In genomic region chr16:31108794-31109558, GRCh38 we compare ENCODE assay signal across 8 cellular contexts. TPM values are rescaled to one million over a fixed set of nuclear protein-coding genes. Genes with fewer than 3 reads are reported as not detected.
DNase-seq lines count a peak whose midpoint lies in the region; ATAC-seq, FAIRE-seq and TF ChIP-seq lines count a peak whose summit lies in the region.

No MANE protein-coding gene starts in this region.

- FAIRE-seq in pancreas (lab: Jason Lieb, UNC): no peak

- H3K4me3 ChIP-seq in RWPE2 (ENCODE audit: severe bottlenecking) (peak overlapping the region; percentile 82), esophagus muscularis mucosa (peak overlapping the region; percentile 89 to 98 (median 91)), pancreas (peak overlapping the region; percentile 61 to 100 (median 97))

- H3K27me3 ChIP-seq in RWPE2 (ENCODE audit: insufficient read depth, poor library complexity, severe bottlenecking): no peaks in the 10 kb centered on the region
- no peaks in the 10 kb centered on the region for H3K27me3 ChIP-seq in esophagus muscularis mucosa
- no peaks in the 10 kb centered on the region for H3K27me3 ChIP-seq in pancreas

- H3K36me3 ChIP-seq in ES-I3 (ENCODE audit: insufficient read depth, low read length) (no peaks in the 10 kb centered on the region; the same call in 1 of the 2 replicates), RWPE2 (ENCODE audit: low read depth) (peaks cover 38% of the 10 kb centered on the region), esophagus muscularis mucosa (peaks cover 25 to 43% (median 40%) of the 10 kb centered on the region in 4 donors), pancreas (peaks cover 0 to 31% (median 0%) of the 10 kb centered on the region in 3 donors)

- peak overlapping the region; percentile 71; the same call in 1 of the 2 replicates for H3K9ac ChIP-seq in ES-I3 (ENCODE audit: low read depth, low read length)

- ATAC-seq in RWPE2 (ENCODE audit: low read depth) (peak; percentile 11; the same call in 2 of the 3 replicates), pancreas (peak in 2 of 4 donors; percentile 0 to 1), left lobe of liver (no peak)

- H3K27ac ChIP-seq in RWPE2 (ENCODE audit: poor library complexity, severe bottlenecking) (peak overlapping the region; percentile 42), esophagus muscularis mucosa (replicated peaks in 1 of 4) (peak overlapping the region; percentile 88 to 93 (median 91)), pancreas (peak overlapping the region; percentile 86 to 92 (median 91))

- 48% methylated on average over 37 of the region's 57 CpGs for WGBS in esophagus muscularis mucosa
- WGBS in pancreas, 2 donors: 32 to 38% methylated on average over 52 to 57 of the region's 57 CpGs

- TF ChIP-seq POLR2A in esophagus muscularis mucosa (IDR thresholded peaks at IDR 0.05; ENCODE audit: low read depth): no peak

- intact Hi-C loops in esophagus muscularis mucosa (cut with DNase I): loop anchor here (5.0 kb wide), 1 partner anchor 33 kb away; no protein-coding TSS in a partner anchor
- intact Hi-C loops in pancreas (cut with DNase I): no loop called here

- TF ChIP-seq EP300 in esophagus muscularis mucosa (IDR thresholded peaks at IDR 0.05): no peak

- no peaks in the 10 kb centered on the region for H3K4me1 ChIP-seq in ES-I3 (ENCODE audit: insufficient read depth, low read length)
- no peaks in the 10 kb centered on the region for H3K4me1 ChIP-seq in RWPE2 (ENCODE audit: insufficient read depth, poor library complexity, severe bottlenecking)
- H3K4me1 ChIP-seq in esophagus muscularis mucosa: peaks cover 29 to 44% (median 40%) of the 10 kb centered on the region in 4 donors
- peaks cover 13 to 28% (median 22%) of the 10 kb centered on the region in 3 donors for H3K4me1 ChIP-seq in pancreas

- TF ChIP-seq CTCF in RWPE2 (IDR thresholded peaks at IDR 0.05; ENCODE audit: poor library complexity, severe bottlenecking) (no peak), esophagus muscularis mucosa (IDR thresholded peaks at IDR 0.05) (no peak), pancreas (IDR thresholded peaks at IDR 0.05) (no peak)

- no peaks in the 10 kb centered on the region for H3K9me3 ChIP-seq in ES-I3 (ENCODE audit: control insufficient read depth, insufficient read depth, low read length)
- H3K9me3 ChIP-seq in RWPE2 (ENCODE audit: severe bottlenecking): no peaks in the 10 kb centered on the region
- H3K9me3 ChIP-seq in esophagus muscularis mucosa: no peaks in the 10 kb centered on the region
- no peaks in the 10 kb centered on the region for H3K9me3 ChIP-seq in pancreas

- peak; percentile 61 for DNase-seq in RWPE2 (ENCODE audit: low spot score)
- no peak for DNase-seq in esophagus muscularis mucosa (ENCODE audit: extremely low spot score)
- DNase-seq in pancreas: peak in 3 of 6 donors; percentile 31 to 59 (median 59)
- no peak for DNase-seq in NCI-H1105 treated with DMSO at 0.1 percent for 48 hours (lab: John Stamatoyannopoulos, UW)
- DNase-seq in NCI-H2171 (lab: John Stamatoyannopoulos, UW): no peak
- no peak for DNase-seq in activated effector memory CD4-positive, alpha-beta T cell treated with Interleukin-2 at 50 U/mL for 16 hours
- DNase-seq in left lobe of liver (ENCODE audit: low spot score): no peak

RNA-seq across cellular contexts. Expression of gene BCKDK, which starts 0.8 kb away (rescaled TPM):
- 10 to 100 TPM; 34.1 to 73.7 (median 51.4) TPM for total RNA-seq in esophagus muscularis mucosa
- total RNA-seq in pancreas: 10 to 100 TPM; 25.7 to 64.2 (median 37.0) TPM
- polyA plus RNA-seq in pancreas: 10 to 100 TPM; 27.4 to 30.7 TPM
- 42.7 TPM for total RNA-seq in left lobe of liver

RNA-seq across cellular contexts. Expression of gene KAT8, which starts 8.5 kb away (rescaled TPM):
- total RNA-seq in esophagus muscularis mucosa: 10 to 100 TPM; 61.0 to 83.4 (median 72.6) TPM
- 10 to 100 TPM; 31.5 to 40.7 (median 37.6) TPM for total RNA-seq in pancreas
- polyA plus RNA-seq in pancreas: 10 to 100 TPM; 56.0 to 71.7 TPM
- 27.0 TPM for total RNA-seq in left lobe of liver

RNA-seq across cellular contexts. Expression of gene VKORC1, which starts 14.4 kb away (rescaled TPM):
- total RNA-seq in esophagus muscularis mucosa: 100 to 1,000 TPM in 2 of 4 donors, 10 to 100 TPM in 2; 81.4 to 122 (median 108) TPM
- 10 to 100 TPM; 37.7 to 54.3 (median 49.7) TPM for total RNA-seq in pancreas
- polyA plus RNA-seq in pancreas: 10 to 100 TPM; 50.2 to 90.9 TPM
- total RNA-seq in left lobe of liver: 101 TPM

RNA-seq across cellular contexts. Expression of gene PRSS53, which starts 20.2 kb away (rescaled TPM):
- total RNA-seq in esophagus muscularis mucosa: 1 to 10 TPM in 3 of 4 donors, under 1 TPM in 1; 0.83 to 2.3 (median 1.2) TPM
- total RNA-seq in pancreas: 1 to 10 TPM in 5 of 6 donors, under 1 TPM in 1; 0.52 to 2.1 (median 1.3) TPM
- 1 to 10 TPM; 5.3 to 8.2 TPM for polyA plus RNA-seq in pancreas
- 4.4 TPM for total RNA-seq in left lobe of liver

RNA-seq across cellular contexts. Expression of gene PRSS8, which starts 26.6 kb away (rescaled TPM):
- total RNA-seq in esophagus muscularis mucosa: under 1 TPM in 1 of 4 donors, not detected in 3; 0.34 TPM
- 10 to 100 TPM; 32.5 to 89.3 (median 53.8) TPM for total RNA-seq in pancreas
- polyA plus RNA-seq in pancreas: 10 to 100 TPM; 69.8 to 70.6 TPM
- 14.5 TPM for total RNA-seq in left lobe of liver
